Comparison of ENCODE assay signal across 24 cellular contexts in the genomic region with DNA sequence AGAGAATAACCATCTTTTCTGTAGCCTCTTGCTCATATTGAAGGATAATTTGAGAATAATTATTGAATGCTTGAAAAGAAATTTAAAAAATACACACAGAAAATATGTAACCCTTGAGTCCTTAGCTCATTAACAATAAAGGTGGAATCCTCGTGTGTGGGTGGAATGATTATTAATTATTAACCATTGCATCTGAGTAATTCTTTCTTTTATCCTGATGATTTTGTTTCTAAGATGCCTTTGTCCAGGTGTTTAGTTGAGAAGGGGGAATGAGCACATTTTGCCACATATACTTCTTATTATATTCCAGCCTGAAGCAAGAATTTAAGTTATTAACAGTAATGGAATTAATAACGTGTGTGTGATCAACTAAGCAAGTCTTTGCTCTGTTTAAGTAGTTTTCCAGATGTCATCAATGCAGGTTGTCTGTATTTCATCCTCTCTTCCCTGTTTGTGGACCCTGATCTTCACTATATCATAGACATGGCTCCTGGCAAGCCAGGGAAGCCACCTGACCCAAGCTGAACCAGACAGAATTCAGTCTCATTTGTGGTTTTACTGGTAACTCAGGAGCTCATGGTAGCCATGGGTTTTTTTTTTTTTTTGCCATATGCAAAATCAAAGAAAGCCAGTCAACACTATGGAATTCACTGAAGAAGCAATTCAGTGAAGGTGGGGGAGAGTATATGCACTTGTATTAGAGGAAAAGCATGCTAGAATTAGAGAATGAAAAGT.
A peak's percentile ranks its signal among the peaks of the same experiment; 100 is the strongest.
DNase-seq lines count a peak whose midpoint lies in the region; ATAC-seq, FAIRE-seq and TF ChIP-seq lines count a peak whose summit lies in the region.
"Had no signal": no experiment of that assay in that cellular context is flagged by ENCODE, and none has a peak within 500 bp of the region (broad histone marks: within the 10 kb centered on the region; RNA-seq: fewer than 3 reads in every experiment).

No MANE protein-coding gene starts in this region.

- H3K9me3 ChIP-seq in astrocyte (ENCODE audit: insufficient read depth, low read depth, low read length) (peaks cover 4% of the 10 kb centered on the region), gastroesophageal sphincter (no peaks in the 10 kb centered on the region)
- H3K9me3 ChIP-seq: ascending aorta, MG63 had no signal

- H3K36me3 Mint-ChIP-seq in HFFc6 (ENCODE audit: low read depth) (no peaks in the 10 kb centered on the region), astrocyte (ENCODE audit: low read depth, unreplicated experiment) (no peaks in the 10 kb centered on the region), type B pancreatic cell (no peaks in the 10 kb centered on the region)

- no peak overlapping the region for H3K27ac ChIP-seq in astrocyte (ENCODE audit: low read depth, low read length)
- no peak overlapping the region for H3K27ac ChIP-seq in gastroesophageal sphincter
- H3K27ac ChIP-seq: ascending aorta, heart right ventricle had no signal

- ATAC-seq in gastroesophageal sphincter = no peak
- ATAC-seq: GM12878, heart right ventricle, HepG2 had no signal

- FAIRE-seq in astrocyte (lab: Jason Lieb, UNC) = no peak
- FAIRE-seq: D721Med, GM12878, HepG2, islet of Langerhans had no signal

- H3K9me3 Mint-ChIP-seq in HFFc6 = no peaks in the 10 kb centered on the region
- H3K9me3 Mint-ChIP-seq in astrocyte (ENCODE audit: unreplicated experiment) = peaks cover 1% of the 10 kb centered on the region
- H3K9me3 Mint-ChIP-seq in type B pancreatic cell = peaks cover 6% of the 10 kb centered on the region

- H3K27me3 ChIP-seq in astrocyte (ENCODE audit: insufficient read depth, low read length) = no peaks in the 10 kb centered on the region
- no peaks in the 10 kb centered on the region for H3K27me3 ChIP-seq in gastroesophageal sphincter
- H3K27me3 ChIP-seq: ascending aorta, MG63 had no signal

- no peak for TF ChIP-seq POLR2A in gastroesophageal sphincter (IDR thresholded peaks at IDR 0.05)

- DNase-seq in HFFc6 (peak; percentile 8), astrocyte (ENCODE audit: low read depth) (peak; percentile 85), fibroblast of villous mesenchyme (ENCODE audit: low read depth) (peak; percentile 22), type B pancreatic cell (ENCODE audit: extremely low spot score, unreplicated experiment) (no peak), NCI-H2107 (lab: John Stamatoyannopoulos, UW) (no peak)
- no peak for DNase-seq in NK-92 treated with Interleukin-12 subunit alpha and Interleukin-12 subunit beta, amount 100 ng/mL, for 24 hours (lab: John Stamatoyannopoulos, UW)
- DNase-seq: activated CD4-positive, alpha-beta T cell treated with anti-CD3 and anti-CD28 coated beads, Interleukin-2, amount 50 U/mL, for 1 hour; activated naive CD4-positive, alpha-beta T cell treated with Interleukin-2 at 50 U/mL for 16 hours; activated T-cell treated with anti-CD3 and anti-CD28 coated beads for 4 hours; cortex of kidney; GF-D8; heart right ventricle; MG63; NCI-H187; NCI-H446 had no signal

- TF ChIP-seq CTCF in HFFc6 (IDR thresholded peaks at IDR 0.05) = no peak
- TF ChIP-seq CTCF in astrocyte (IDR thresholded peaks at IDR 0.05; ENCODE audit: insufficient read depth, low read depth, low read length) = no peak
- no peak for TF ChIP-seq CTCF in fibroblast of villous mesenchyme (IDR thresholded peaks at IDR 0.05; ENCODE audit: insufficient read depth, low read depth, low read length)
- no peak for TF ChIP-seq CTCF in type B pancreatic cell (conservative IDR thresholded peaks at IDR 0.05)
- no peak for TF ChIP-seq CTCF in gastroesophageal sphincter (IDR thresholded peaks at IDR 0.05)

- H3K36me3 ChIP-seq in astrocyte (ENCODE audit: insufficient read depth, low read length) (no peaks in the 10 kb centered on the region), gastroesophageal sphincter (no peaks in the 10 kb centered on the region)
- H3K36me3 ChIP-seq: ascending aorta, heart right ventricle, MG63 had no signal

- H3K27ac Mint-ChIP-seq in HFFc6 (no peak overlapping the region), astrocyte (ENCODE audit: unreplicated experiment) (no peak overlapping the region), type B pancreatic cell (peak overlapping the region; percentile 77)
- H3K27ac Mint-ChIP-seq: B cell, nephron, progenitor cell of endocrine pancreas had no signal

- no peaks in the 10 kb centered on the region for H3K79me2 ChIP-seq in astrocyte (ENCODE audit: insufficient read depth, low read length)

- no peak overlapping the region for H3K4me3 Mint-ChIP-seq in HFFc6
- no peak overlapping the region for H3K4me3 Mint-ChIP-seq in astrocyte (ENCODE audit: unreplicated experiment)
- H3K4me3 Mint-ChIP-seq in type B pancreatic cell = peak overlapping the region; percentile 1
- H3K4me3 Mint-ChIP-seq: B cell, nephron had no signal

- H2AFZ ChIP-seq in astrocyte (ENCODE audit: low read depth, low read length) = no peak overlapping the region

- H3K4me1 Mint-ChIP-seq in HFFc6 (ENCODE audit: low read depth) = peaks cover 14% of the 10 kb centered on the region
- peaks cover 20% of the 10 kb centered on the region for H3K4me1 Mint-ChIP-seq in astrocyte (ENCODE audit: low read depth, unreplicated experiment)
- H3K4me1 Mint-ChIP-seq in type B pancreatic cell (ENCODE audit: unreplicated experiment) = no peaks in the 10 kb centered on the region

- no peak overlapping the region for H3K9ac ChIP-seq in astrocyte (ENCODE audit: low read length)

- H3K4me3 ChIP-seq in astrocyte (ENCODE audit: insufficient read depth, low read depth, low read length) = no peak overlapping the region
- H3K4me3 ChIP-seq in fibroblast of villous mesenchyme (ENCODE audit: low read depth, low read length) = no peak overlapping the region
- H3K4me3 ChIP-seq in gastroesophageal sphincter = no peak overlapping the region
- H3K4me3 ChIP-seq: ascending aorta, GM12878, heart right ventricle, MG63 had no signal

- H4K20me1 ChIP-seq in astrocyte (ENCODE audit: insufficient read depth, low read length) = no peaks in the 10 kb centered on the region

- H3K4me1 ChIP-seq in astrocyte (ENCODE audit: insufficient read depth, low read length) (peaks cover 6% of the 10 kb centered on the region), gastroesophageal sphincter (no peaks in the 10 kb centered on the region)
- H3K4me1 ChIP-seq: ascending aorta had no signal

- no peak for TF ChIP-seq EP300 in gastroesophageal sphincter (IDR thresholded peaks at IDR 0.05)

- peaks cover 1% of the 10 kb centered on the region for H3K27me3 Mint-ChIP-seq in HFFc6 (ENCODE audit: insufficient read depth)
- peaks cover 7% of the 10 kb centered on the region for H3K27me3 Mint-ChIP-seq in astrocyte (ENCODE audit: low read depth, unreplicated experiment)
- H3K27me3 Mint-ChIP-seq in type B pancreatic cell = no peaks in the 10 kb centered on the region
- H3K27me3 Mint-ChIP-seq: progenitor cell of endocrine pancreas had no signal

- WGBS in gastroesophageal sphincter (ENCODE audit: low coverage in 1 of 2), 2 donors = 75 to 85% methylated on average over 2 of the region's 2 CpGs

- H3K4me2 ChIP-seq in astrocyte (ENCODE audit: low read length) = peak overlapping the region; percentile 30

Comparison
In these comparisons a context has a peak if more than half of its experiments do, and no peak if none do; other contexts are left out.
1. DNase-seq: peak in HFFc6 (single experiment), astrocyte (single experiment) and fibroblast of villous mesenchyme (single experiment); none in type B pancreatic cell (single experiment), NCI-H2107 (single experiment) and NK-92 treated with Interleukin-12 subunit alpha and Interleukin-12 subunit beta, amount 100 ng/mL, for 24 hours (single experiment).